ENCODE assay signal across 1 cellular context in the genomic region with DNA sequence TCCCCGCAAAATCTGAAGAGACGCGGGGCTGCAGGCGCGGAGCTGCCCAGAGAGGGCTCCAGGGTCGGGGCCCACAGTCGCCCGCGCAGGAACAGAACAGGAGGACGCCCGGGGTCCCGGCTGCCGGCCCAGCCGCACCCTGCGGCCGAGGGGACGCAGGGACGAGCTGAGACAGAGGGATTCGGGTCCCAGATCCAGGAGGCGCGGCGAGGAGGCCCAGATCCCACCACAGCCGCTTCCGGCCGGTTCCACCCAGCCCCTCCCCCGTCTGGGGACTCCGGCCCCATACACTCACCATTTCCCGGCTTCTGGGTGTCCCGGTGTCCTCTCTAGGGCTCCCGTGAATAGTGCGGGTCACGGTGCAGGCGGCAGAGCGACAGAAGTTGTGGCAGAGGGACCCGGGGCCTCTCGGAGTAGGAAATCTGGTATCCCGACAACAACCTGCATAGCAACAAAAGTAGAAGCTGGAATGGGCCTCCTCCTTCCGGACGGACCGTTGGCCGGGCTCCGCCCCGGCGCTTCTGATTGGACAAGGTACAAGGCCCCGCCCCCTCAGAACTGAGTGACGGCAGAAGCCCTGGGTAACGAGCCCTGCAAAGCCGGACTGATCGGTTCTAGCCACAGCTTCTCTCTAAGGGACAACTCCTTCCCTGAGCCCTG.
A peak's percentile ranks its signal among the peaks of the same experiment; 100 is the strongest.
TF ChIP-seq lines count a peak whose summit lies in the region.

ZNF20 (minus strand) TSS at position 466 of the 660 bp plus-strand sequence; CDS start at position 298, 168 bp downstream.

TF ChIP-seq in HepG2, 621 proteins besides CTCF, POLR2A, EP300 and RAD21 (continued from another document and continues in another):
- TF ChIP-seq ZNF609 (CRISPR knock-in tag; IDR thresholded peaks at IDR 0.05; ENCODE audit: borderline replicate concordance) (peak; percentile 25; the same call in 1 of the 2 replicates), CBX2 (IDR thresholded peaks at IDR 0.05; ENCODE audit: low read depth, low read length) (no peak), CBX2 (CRISPR knock-in tag; IDR thresholded peaks at IDR 0.05; ENCODE audit: low read depth) (no peak), AKNA (CRISPR knock-in tag; IDR thresholded peaks at IDR 0.05; ENCODE audit: borderline replicate concordance) (0 out of 2 replicates have a peak, but pooled peaks have one; percentile 48), ZNF362 (CRISPR knock-in tag; IDR thresholded peaks at IDR 0.05; ENCODE audit: borderline replicate concordance) (no peak), ZKSCAN5 (CRISPR knock-in tag; IDR thresholded peaks at IDR 0.05) (no peak), MEIS1 (CRISPR knock-in tag; IDR thresholded peaks at IDR 0.05; ENCODE audit: borderline replicate concordance) (no peak), ZNF10 (CRISPR knock-in tag; IDR thresholded peaks at IDR 0.05; ENCODE audit: borderline replicate concordance, low read depth) (no peak), ZNF160 (CRISPR knock-in tag; IDR thresholded peaks at IDR 0.05) (no peak; the same call in 1 of the 2 replicates), HOXD1 (CRISPR knock-in tag; IDR thresholded peaks at IDR 0.05) (0 out of 2 replicates have a peak, but pooled peaks have one; percentile 25), MBD4 (IDR thresholded peaks at IDR 0.05; ENCODE audit: borderline replicate concordance, low read length) (no peak), U2AF1 (optimal IDR thresholded peaks at IDR 0.05; ENCODE audit: low read depth, low read length) (no peak), KMT2B (CRISPR knock-in tag; IDR thresholded peaks at IDR 0.05) (no peak), NFKBIZ (CRISPR knock-in tag; IDR thresholded peaks at IDR 0.05) (no peak), HMG20B (CRISPR knock-in tag; conservative IDR thresholded peaks at IDR 0.05) (no peak), PHF5A (CRISPR knock-in tag; IDR thresholded peaks at IDR 0.05; ENCODE audit: low read depth, unreplicated experiment) (no peak), HES4 (CRISPR knock-in tag; IDR thresholded peaks at IDR 0.05; ENCODE audit: borderline replicate concordance) (no peak), ZNF543 (CRISPR knock-in tag; IDR thresholded peaks at IDR 0.05) (no peak), ZNF781 (CRISPR knock-in tag; IDR thresholded peaks at IDR 0.05; ENCODE audit: borderline replicate concordance, not compliant biosample characterization) (no peak), ZEB1 (IDR thresholded peaks at IDR 0.05; ENCODE audit: insufficient replicate concordance, low read depth) (no peak), CREM (IDR thresholded peaks at IDR 0.05) (no peak), CREM (CRISPR knock-in tag; IDR thresholded peaks at IDR 0.05) (no peak), REL (CRISPR knock-in tag; conservative IDR thresholded peaks at IDR 0.05) (no peak), ZKSCAN8 (CRISPR knock-in tag; IDR thresholded peaks at IDR 0.05; ENCODE audit: borderline replicate concordance) (no peak), ZNF800 (CRISPR knock-in tag; IDR thresholded peaks at IDR 0.05) (no peak), DPF2 (CRISPR knock-in tag; IDR thresholded peaks at IDR 0.05; ENCODE audit: borderline replicate concordance, low read depth) (no peak), IRF2 (CRISPR knock-in tag; IDR thresholded peaks at IDR 0.05) (no peak), ARID2 (CRISPR knock-in tag; IDR thresholded peaks at IDR 0.05; ENCODE audit: borderline replicate concordance) (0 out of 2 replicates have a peak, but pooled peaks have one; percentile 52), MBNL3 (CRISPR knock-in tag; conservative IDR thresholded peaks at IDR 0.05) (no peak), TOPORS (CRISPR knock-in tag; IDR thresholded peaks at IDR 0.05) (no peak), ZNF564 (CRISPR knock-in tag; IDR thresholded peaks at IDR 0.05) (no peak), BHLHE40 (IDR thresholded peaks at IDR 0.05; ENCODE audit: low read length) (no peak), RXRA (CRISPR knock-in tag; IDR thresholded peaks at IDR 0.05) (0 out of 2 replicates have a peak, but pooled peaks have one; percentile 41), PATZ1 (CRISPR knock-in tag; IDR thresholded peaks at IDR 0.05) (no peak)
- TF ChIP-seq, protein P1, sequence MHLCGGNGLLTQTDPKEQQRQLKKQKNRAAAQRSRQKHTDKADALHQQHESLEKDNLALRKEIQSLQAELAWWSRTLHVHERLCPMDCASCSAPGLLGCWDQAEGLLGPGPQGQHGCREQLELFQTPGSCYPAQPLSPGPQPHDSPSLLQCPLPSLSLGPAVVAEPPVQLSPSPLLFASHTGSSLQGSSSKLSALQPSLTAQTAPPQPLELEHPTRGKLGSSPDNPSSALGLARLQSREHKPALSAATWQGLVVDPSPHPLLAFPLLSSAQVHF (CRISPR knock-in tag; IDR thresholded peaks at IDR 0.05), result no peak
- TF ChIP-seq, protein P2, sequence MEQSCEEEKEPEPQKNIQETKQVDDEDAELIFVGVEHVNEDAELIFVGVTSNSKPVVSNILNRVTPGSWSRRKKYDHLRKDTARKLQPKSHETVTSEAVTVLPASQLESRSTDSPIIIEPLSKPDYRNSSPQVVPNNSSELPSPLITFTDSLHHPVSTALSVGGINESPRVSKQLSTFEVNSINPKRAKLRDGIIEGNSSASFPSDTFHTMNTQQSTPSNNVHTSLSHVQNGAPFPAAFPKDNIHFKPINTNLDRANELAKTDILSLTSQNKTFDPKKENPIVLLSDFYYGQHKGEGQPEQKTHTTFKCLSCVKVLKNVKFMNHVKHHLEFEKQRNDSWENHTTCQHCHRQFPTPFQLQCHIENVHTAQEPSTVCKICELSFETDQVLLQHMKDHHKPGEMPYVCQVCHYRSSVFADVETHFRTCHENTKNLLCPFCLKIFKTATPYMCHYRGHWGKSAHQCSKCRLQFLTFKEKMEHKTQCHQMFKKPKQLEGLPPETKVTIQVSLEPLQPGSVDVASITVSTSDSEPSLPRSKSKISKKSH (CRISPR knock-in tag; IDR thresholded peaks at IDR 0.05; ENCODE audit: borderline replicate concordance), result no peak
- TF ChIP-seq, protein P3, sequence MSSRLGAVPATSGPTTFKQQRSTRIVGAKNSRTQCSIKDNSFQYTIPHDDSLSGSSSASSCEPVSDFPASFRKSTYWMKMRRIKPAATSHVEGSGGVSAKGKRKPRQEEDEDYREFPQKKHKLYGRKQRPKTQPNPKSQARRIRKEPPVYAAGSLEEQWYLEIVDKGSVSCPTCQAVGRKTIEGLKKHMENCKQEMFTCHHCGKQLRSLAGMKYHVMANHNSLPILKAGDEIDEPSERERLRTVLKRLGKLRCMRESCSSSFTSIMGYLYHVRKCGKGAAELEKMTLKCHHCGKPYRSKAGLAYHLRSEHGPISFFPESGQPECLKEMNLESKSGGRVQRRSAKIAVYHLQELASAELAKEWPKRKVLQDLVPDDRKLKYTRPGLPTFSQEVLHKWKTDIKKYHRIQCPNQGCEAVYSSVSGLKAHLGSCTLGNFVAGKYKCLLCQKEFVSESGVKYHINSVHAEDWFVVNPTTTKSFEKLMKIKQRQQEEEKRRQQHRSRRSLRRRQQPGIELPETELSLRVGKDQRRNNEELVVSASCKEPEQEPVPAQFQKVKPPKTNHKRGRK (CRISPR knock-in tag; IDR thresholded peaks at IDR 0.05), result no peak
